ENCODE assay signal across 19 cellular contexts in the genomic region with DNA sequence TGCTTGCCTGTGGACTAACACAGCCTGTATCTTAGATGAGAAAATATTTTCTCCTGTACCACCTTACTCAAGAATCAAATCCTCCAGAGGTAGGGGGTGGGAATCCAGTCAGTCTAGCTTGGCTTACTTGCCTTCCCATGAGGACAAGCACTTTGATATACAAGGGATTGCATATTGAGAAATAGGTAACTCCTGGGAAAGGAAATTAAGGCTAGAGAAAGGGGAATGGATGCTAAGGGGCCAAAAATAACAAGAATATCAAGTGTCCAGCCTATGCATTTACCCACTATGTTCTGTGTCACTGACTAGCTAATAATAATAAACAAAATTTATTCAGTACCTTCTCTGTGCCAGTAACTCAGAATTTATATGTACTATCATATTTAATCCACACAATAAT.
"Had no signal": no experiment of that assay in that cellular context is flagged by ENCODE, and none has a peak within 500 bp of the region (broad histone marks: within the 10 kb centered on the region; RNA-seq: fewer than 3 reads in every experiment).

No MANE protein-coding gene starts in this region.

- H3K4me3 Mint-ChIP-seq: central memory CD8-positive, alpha-beta T cell; effector memory CD8-positive, alpha-beta T cell; immature natural killer cell; naive thymus-derived CD8-positive, alpha-beta T cell had no signal

- H3K36me3 Mint-ChIP-seq: immature natural killer cell; naive thymus-derived CD8-positive, alpha-beta T cell had no signal

- ATAC-seq: effector memory CD8-positive, alpha-beta T cell; gastrocnemius medialis; left cardiac atrium; lower lobe of right lung; naive thymus-derived CD8-positive, alpha-beta T cell; sciatic nerve had no signal

- H3K4me1 Mint-ChIP-seq: central memory CD8-positive, alpha-beta T cell; immature natural killer cell had no signal

- H3K9me3 Mint-ChIP-seq: central memory CD8-positive, alpha-beta T cell; effector memory CD8-positive, alpha-beta T cell; naive thymus-derived CD8-positive, alpha-beta T cell had no signal

- H3K4me3 ChIP-seq: esophagus squamous epithelium, gastrocnemius medialis, left ventricle myocardium inferior, lower lobe of right lung, upper lobe of left lung, uterus had no signal

- H3K4me1 ChIP-seq: esophagus squamous epithelium, gastrocnemius medialis, upper lobe of left lung, uterus had no signal

- H3K27ac ChIP-seq: esophagus squamous epithelium, gastrocnemius medialis, left ventricle myocardium inferior, lower lobe of right lung, upper lobe of left lung, uterus had no signal

- DNase-seq: cortex of kidney; effector memory CD8-positive, alpha-beta T cell; esophagus squamous epithelium; gastrocnemius medialis; immature natural killer cell; kidney; left cardiac atrium; left ventricle myocardium inferior; lower lobe of right lung; mesenchymal stem cell; naive thymus-derived CD8-positive, alpha-beta T cell; posterior cingulate gyrus; small intestine; stimulated activated CD4-positive, alpha-beta T cell treated with anti-CD3 and anti-CD28 coated beads, Interleukin-2, amount 100 ng/mL, for 48 hours; stimulated activated naive CD4-positive, alpha-beta T cell treated with Interleukin-2 at 50 U/mL for 16 hours; upper lobe of left lung; uterus had no signal

- H3K36me3 ChIP-seq: esophagus squamous epithelium, gastrocnemius medialis, left ventricle myocardium inferior, lower lobe of right lung, upper lobe of left lung, uterus had no signal

- H3K27ac Mint-ChIP-seq: effector memory CD8-positive, alpha-beta T cell; immature natural killer cell; naive thymus-derived CD8-positive, alpha-beta T cell had no signal

- H3K9me3 ChIP-seq: esophagus squamous epithelium, gastrocnemius medialis, left ventricle myocardium inferior, lower lobe of right lung, upper lobe of left lung, uterus had no signal

- H3K27me3 ChIP-seq: esophagus squamous epithelium, gastrocnemius medialis, upper lobe of left lung, uterus had no signal
